17 cellular contexts compared by ENCODE assay signal in genomic region chr5:178931846-178932760, GRCh38. TPM values are rescaled to one million over a fixed set of nuclear protein-coding genes. Genes with fewer than 3 reads are reported as not detected.
DNase-seq lines count a peak whose midpoint lies in the region; ATAC-seq, FAIRE-seq and TF ChIP-seq lines count a peak whose summit lies in the region.
"Had no signal": no experiment of that assay in that cellular context is flagged by ENCODE, and none has a peak within 500 bp of the region (broad histone marks: within the 10 kb centered on the region; RNA-seq: fewer than 3 reads in every experiment).

No MANE protein-coding gene starts in this region.

- no TSS peak for BruUV-seq in MCF 10A (replicated peaks; lab: Mats Ljungman, UMichigan)

- no peak for TF ChIP-seq CTCF in MCF 10A (IDR thresholded peaks at IDR 0.05; ENCODE audit: unreplicated experiment)
- TF ChIP-seq CTCF in breast epithelium (IDR thresholded peaks at IDR 0.05), result no peak
- TF ChIP-seq CTCF in kidney (IDR thresholded peaks at IDR 0.05; ENCODE audit: borderline replicate concordance, extremely low read depth, insufficient read depth), result no peak

- no peaks in the 10 kb centered on the region for H3K27me3 ChIP-seq in breast epithelium
- H3K27me3 ChIP-seq: BLaER1 treated with 17β-estradiol and CSF1 and Interleukin-3, amounts not matched to agents 10 nM and 100 nM had no signal

- no peaks in the 10 kb centered on the region for H3K27me3 Mint-ChIP-seq in MCF 10A (ENCODE audit: insufficient read depth, unreplicated experiment)
- H3K27me3 Mint-ChIP-seq in activated CD4-positive, alpha-beta T cell treated with anti-CD3 and anti-CD28 coated beads for 36 hours, result no peaks in the 10 kb centered on the region

- no peak for ATAC-seq in activated CD4-positive, alpha-beta T cell treated with anti-CD3 and anti-CD28 coated beads for 36 hours

- POLR2A ChIA-PET in MCF 10A (lab: Yijun Ruan, JAX), result interaction anchor here (0.6 to 1.0 kb wide), 2 partner anchors 11 to 72 kb away, joined by 3 read pairs; partner anchors contain the start of gene ZNF354B
- POLR2A ChIA-PET in activated CD4-positive, alpha-beta T cell treated with anti-CD3 and anti-CD28 coated beads for 36 hours (lab: Charles Lee), result no interaction called here

- H3K27ac ChIP-seq in breast epithelium (no peak overlapping the region), kidney (ENCODE audit: low read depth in 2 of 2, low read length in 2 of 2) (no peak overlapping the region)
- H3K27ac ChIP-seq: BLaER1 treated with 17β-estradiol and CSF1 and Interleukin-3, amounts not matched to agents 10 nM and 100 nM had no signal

- no peak overlapping the region for H3K27ac Mint-ChIP-seq in MCF 10A (ENCODE audit: low read depth, unreplicated experiment)
- H3K27ac Mint-ChIP-seq in activated CD4-positive, alpha-beta T cell treated with anti-CD3 and anti-CD28 coated beads for 36 hours, result no peak overlapping the region
- H3K27ac Mint-ChIP-seq: H9 had no signal

- H3K9me3 ChIP-seq in breast epithelium, result peaks cover 96 to 100% of the 10 kb centered on the region in 2 donors
- H3K9me3 ChIP-seq in kidney (ENCODE audit: control insufficient read depth in 1 of 2, low read length in 2 of 2), result peaks cover 70 to 95% of the 10 kb centered on the region in 2 donors

- H3K4me1 Mint-ChIP-seq in MCF 10A (ENCODE audit: insufficient read depth, unreplicated experiment), result no peaks in the 10 kb centered on the region
- no peaks in the 10 kb centered on the region for H3K4me1 Mint-ChIP-seq in activated CD4-positive, alpha-beta T cell treated with anti-CD3 and anti-CD28 coated beads for 36 hours
- H3K4me1 Mint-ChIP-seq: H9 had no signal

- H3K4me3 Mint-ChIP-seq in MCF 10A (ENCODE audit: unreplicated experiment), result no peak overlapping the region
- H3K4me3 Mint-ChIP-seq in activated CD4-positive, alpha-beta T cell treated with anti-CD3 and anti-CD28 coated beads for 36 hours, result no peak overlapping the region
- H3K4me3 Mint-ChIP-seq: H9 had no signal

- no peaks in the 10 kb centered on the region for H3K36me3 ChIP-seq in breast epithelium
- H3K36me3 ChIP-seq in kidney (ENCODE audit: control insufficient read depth in 1 of 2, insufficient read depth in 2 of 2, low read length in 2 of 2), result peaks cover 10 to 28% of the 10 kb centered on the region in 2 donors

- TF ChIP-seq POLR2A in breast epithelium (IDR thresholded peaks at IDR 0.05), result no peak

- H3K4me3 ChIP-seq in breast epithelium, result no peak overlapping the region
- peak overlapping the region; percentile 0 to 9 for H3K4me3 ChIP-seq in kidney (ENCODE audit: low read length in 2 of 2)

- CTCF ChIA-PET in MCF 10A (lab: Yijun Ruan, JAX), result interaction anchor here (0.7 to 0.8 kb wide), 2 partner anchors 37 to 425 kb away, joined by 3 to 5 read pairs; no protein-coding TSS in a partner anchor
- CTCF ChIA-PET in activated CD4-positive, alpha-beta T cell treated with anti-CD3 and anti-CD28 coated beads for 36 hours (lab: Charles Lee), result no interaction called here

- H3K9me3 Mint-ChIP-seq in MCF 10A (ENCODE audit: unreplicated experiment), result peaks cover 66% of the 10 kb centered on the region
- peaks cover 80% of the 10 kb centered on the region for H3K9me3 Mint-ChIP-seq in activated CD4-positive, alpha-beta T cell treated with anti-CD3 and anti-CD28 coated beads for 36 hours (ENCODE audit: low read depth)

- peak; percentile 8 for DNase-seq in MCF 10A (ENCODE audit: unreplicated experiment)
- no peak for DNase-seq in breast epithelium (ENCODE audit: low spot score in 2 of 2)
- peak; percentile 3 for DNase-seq in OCI-M1 (lab: John Stamatoyannopoulos, UW)
- no peak for DNase-seq in kidney
- no peak for DNase-seq in DMS114 treated with DMSO at 0.1 percent for 48 hours (lab: John Stamatoyannopoulos, UW; ENCODE audit: unreplicated experiment)
- DNase-seq in GF-D8 (lab: John Stamatoyannopoulos, UW), result no peak
- no peak for DNase-seq in NCI-H2029 (lab: John Stamatoyannopoulos, UW)
- no peak for DNase-seq in activated CD4-positive, alpha-beta T cell treated with anti-CD3 and anti-CD28 coated beads for 36 hours
- DNase-seq: H9, NCI-H1417 treated with DMSO at 0.1 percent for 48 hours, NCI-H2081 treated with DMSO at 0.1 percent for 48 hours, NCI-H524 had no signal

- H3K36me3 Mint-ChIP-seq in MCF 10A (ENCODE audit: insufficient read depth, unreplicated experiment), result no peaks in the 10 kb centered on the region
- H3K36me3 Mint-ChIP-seq in activated CD4-positive, alpha-beta T cell treated with anti-CD3 and anti-CD28 coated beads for 36 hours (ENCODE audit: low read depth), result peaks cover 82% of the 10 kb centered on the region

- no peak overlapping the region for H3K9ac ChIP-seq in kidney (ENCODE audit: low read length in 2 of 2)
- H3K9ac ChIP-seq: BLaER1 treated with 17β-estradiol and CSF1 and Interleukin-3, amounts not matched to agents 10 nM and 100 nM had no signal

- H3K4me1 ChIP-seq in breast epithelium (no peaks in the 10 kb centered on the region), kidney (ENCODE audit: control insufficient read depth in 1 of 2, insufficient read depth in 1 of 2, low read depth in 1 of 2, low read length in 2 of 2) (no peaks in the 10 kb centered on the region)
- H3K4me1 ChIP-seq: BLaER1 treated with 17β-estradiol and CSF1 and Interleukin-3, amounts not matched to agents 10 nM and 100 nM had no signal

- intact Hi-C loops in MCF 10A (cut with micrococcal nuclease) (no loop called here), breast epithelium (cut with DNase I; ENCODE audit: low total_unique reads) (no loop called here), kidney (cut with DNase I) (no loop called here)
- intact Hi-C loops in activated CD4-positive, alpha-beta T cell treated with anti-CD3 and anti-CD28 coated beads for 36 hours (cut with DNase I, micrococcal nuclease), result loop anchor here in 1 of 2 experiments (2.0 to 5.0 kb wide), 3 partner anchors 45 to 101 kb away; no protein-coding TSS in a partner anchor

- no peak for FAIRE-seq in kidney (lab: Jason Lieb, UNC)
- FAIRE-seq: GM19239, HTR-8/SVneo had no signal

RNA-seq across cellular contexts. Expression of gene ZNF454, which starts 8.9 kb away (rescaled TPM):
- not detected in 2 replicates for total RNA-seq in MCF 10A (2022)
- total RNA-seq in breast epithelium, result 1 to 10 TPM; 1.9 to 5.2 (median 4.2) TPM
- 4.2 TPM for total RNA-seq in kidney
- polyA plus RNA-seq in kidney (ENCODE audit: insufficient read depth, low read depth, low replicate concordance), result 0.77 TPM
- not detected for total RNA-seq in activated CD4-positive, alpha-beta T cell treated with anti-CD3 and anti-CD28 coated beads for 36 hours
- total RNA-seq: A172, H9, SK-MEL-5 had no signal

RNA-seq across cellular contexts. Expression of gene ZFP2, which starts 36.4 kb away (rescaled TPM):
- 0.49 and 0.54 TPM in 2 replicates for total RNA-seq in MCF 10A (2022)
- 1 to 10 TPM; 2.1 to 6.7 (median 2.6) TPM for total RNA-seq in breast epithelium
- 2.7 TPM for total RNA-seq in kidney
- polyA plus RNA-seq in kidney (ENCODE audit: insufficient read depth, low read depth, low replicate concordance), result 3.1 TPM
- total RNA-seq in activated CD4-positive, alpha-beta T cell treated with anti-CD3 and anti-CD28 coated beads for 36 hours, result under 1 TPM; 0.37 to 0.85 TPM
- total RNA-seq: A172 had no signal

Comparison
In these comparisons a context has a peak if more than half of its experiments do, and no peak if none do; other contexts are left out.
1. DNase-seq: peak in MCF 10A (single experiment) and OCI-M1 (single experiment); none in breast epithelium (0 of 2), kidney (single experiment), DMS114 treated with DMSO at 0.1 percent for 48 hours (single experiment), GF-D8 (single experiment), NCI-H2029 (single experiment) and activated CD4-positive, alpha-beta T cell treated with anti-CD3 and anti-CD28 coated beads for 36 hours (single experiment).
2. H3K4me3 ChIP-seq: peak in kidney (2 of 2); none in breast epithelium (0 of 3).